2 cellular contexts compared by ENCODE assay signal in the genomic region with DNA sequence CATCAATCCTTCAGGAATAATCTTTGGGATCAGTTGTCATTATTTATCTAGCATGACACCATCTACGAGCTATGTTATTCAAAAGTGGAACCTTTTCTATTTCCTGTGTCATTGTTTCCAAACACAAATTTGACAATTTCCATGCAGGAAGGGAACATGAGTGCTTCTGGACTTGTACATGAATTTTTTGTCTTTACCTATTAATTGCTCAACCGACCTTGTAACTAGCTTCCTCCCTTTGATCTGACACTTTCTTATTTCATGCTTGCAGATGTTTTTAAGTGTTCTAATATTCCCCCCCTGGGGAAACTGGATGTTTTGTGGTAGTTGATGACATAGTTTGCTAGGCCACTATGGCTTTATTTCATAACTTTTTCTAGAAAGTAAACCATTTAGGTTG.
TF ChIP-seq lines count a peak whose summit lies in the region.

No MANE protein-coding gene starts in this region.

TF ChIP-seq in GM23338, 12 proteins besides CTCF, POLR2A, EP300 and RAD21 (continues in another document):
- TF ChIP-seq, protein P1, sequence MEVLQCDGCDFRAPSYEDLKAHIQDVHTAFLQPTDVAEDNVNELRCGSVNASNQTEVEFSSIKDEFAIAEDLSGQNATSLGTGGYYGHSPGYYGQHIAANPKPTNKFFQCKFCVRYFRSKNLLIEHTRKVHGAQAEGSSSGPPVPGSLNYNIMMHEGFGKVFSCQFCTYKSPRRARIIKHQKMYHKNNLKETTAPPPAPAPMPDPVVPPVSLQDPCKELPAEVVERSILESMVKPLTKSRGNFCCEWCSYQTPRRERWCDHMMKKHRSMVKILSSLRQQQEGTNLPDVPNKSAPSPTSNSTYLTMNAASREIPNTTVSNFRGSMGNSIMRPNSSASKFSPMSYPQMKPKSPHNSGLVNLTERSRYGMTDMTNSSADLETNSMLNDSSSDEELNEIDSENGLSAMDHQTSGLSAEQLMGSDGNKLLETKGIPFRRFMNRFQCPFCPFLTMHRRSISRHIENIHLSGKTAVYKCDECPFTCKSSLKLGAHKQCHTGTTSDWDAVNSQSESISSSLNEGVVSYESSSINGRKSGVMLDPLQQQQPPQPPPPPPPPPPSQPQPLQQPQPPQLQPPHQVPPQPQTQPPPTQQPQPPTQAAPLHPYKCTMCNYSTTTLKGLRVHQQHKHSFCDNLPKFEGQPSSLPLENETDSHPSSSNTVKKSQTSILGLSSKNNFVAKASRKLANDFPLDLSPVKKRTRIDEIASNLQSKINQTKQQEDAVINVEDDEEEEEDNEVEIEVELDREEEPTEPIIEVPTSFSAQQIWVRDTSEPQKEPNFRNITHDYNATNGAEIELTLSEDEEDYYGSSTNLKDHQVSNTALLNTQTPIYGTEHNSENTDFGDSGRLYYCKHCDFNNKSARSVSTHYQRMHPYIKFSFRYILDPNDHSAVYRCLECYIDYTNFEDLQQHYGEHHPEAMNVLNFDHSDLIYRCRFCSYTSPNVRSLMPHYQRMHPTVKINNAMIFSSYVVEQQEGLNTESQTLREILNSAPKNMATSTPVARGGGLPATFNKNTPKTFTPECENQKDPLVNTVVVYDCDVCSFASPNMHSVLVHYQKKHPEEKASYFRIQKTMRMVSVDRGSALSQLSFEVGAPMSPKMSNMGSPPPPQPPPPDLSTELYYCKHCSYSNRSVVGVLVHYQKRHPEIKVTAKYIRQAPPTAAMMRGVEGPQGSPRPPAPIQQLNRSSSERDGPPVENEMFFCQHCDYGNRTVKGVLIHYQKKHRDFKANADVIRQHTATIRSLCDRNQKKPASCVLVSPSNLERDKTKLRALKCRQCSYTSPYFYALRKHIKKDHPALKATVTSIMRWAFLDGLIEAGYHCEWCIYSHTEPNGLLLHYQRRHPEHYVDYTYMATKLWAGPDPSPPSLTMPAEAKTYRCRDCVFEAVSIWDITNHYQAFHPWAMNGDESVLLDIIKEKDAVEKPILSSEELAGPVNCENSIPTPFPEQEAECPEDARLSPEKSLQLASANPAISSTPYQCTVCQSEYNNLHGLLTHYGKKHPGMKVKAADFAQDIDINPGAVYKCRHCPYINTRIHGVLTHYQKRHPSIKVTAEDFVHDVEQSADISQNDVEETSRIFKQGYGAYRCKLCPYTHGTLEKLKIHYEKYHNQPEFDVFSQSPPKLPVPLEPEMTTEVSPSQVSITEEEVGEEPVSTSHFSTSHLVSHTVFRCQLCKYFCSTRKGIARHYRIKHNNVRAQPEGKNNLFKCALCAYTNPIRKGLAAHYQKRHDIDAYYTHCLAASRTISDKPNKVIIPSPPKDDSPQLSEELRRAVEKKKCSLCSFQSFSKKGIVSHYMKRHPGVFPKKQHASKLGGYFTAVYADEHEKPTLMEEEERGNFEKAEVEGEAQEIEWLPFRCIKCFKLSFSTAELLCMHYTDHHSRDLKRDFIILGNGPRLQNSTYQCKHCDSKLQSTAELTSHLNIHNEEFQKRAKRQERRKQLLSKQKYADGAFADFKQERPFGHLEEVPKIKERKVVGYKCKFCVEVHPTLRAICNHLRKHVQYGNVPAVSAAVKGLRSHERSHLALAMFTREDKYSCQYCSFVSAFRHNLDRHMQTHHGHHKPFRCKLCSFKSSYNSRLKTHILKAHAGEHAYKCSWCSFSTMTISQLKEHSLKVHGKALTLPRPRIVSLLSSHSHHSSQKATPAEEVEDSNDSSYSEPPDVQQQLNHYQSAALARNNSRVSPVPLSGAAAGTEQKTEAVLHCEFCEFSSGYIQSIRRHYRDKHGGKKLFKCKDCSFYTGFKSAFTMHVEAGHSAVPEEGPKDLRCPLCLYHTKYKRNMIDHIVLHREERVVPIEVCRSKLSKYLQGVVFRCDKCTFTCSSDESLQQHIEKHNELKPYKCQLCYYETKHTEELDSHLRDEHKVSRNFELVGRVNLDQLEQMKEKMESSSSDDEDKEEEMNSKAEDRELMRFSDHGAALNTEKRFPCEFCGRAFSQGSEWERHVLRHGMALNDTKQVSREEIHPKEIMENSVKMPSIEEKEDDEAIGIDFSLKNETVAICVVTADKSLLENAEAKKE (CRISPR knock-in tag; IDR thresholded peaks at IDR 0.05): no peak
- TF ChIP-seq, protein P2, sequence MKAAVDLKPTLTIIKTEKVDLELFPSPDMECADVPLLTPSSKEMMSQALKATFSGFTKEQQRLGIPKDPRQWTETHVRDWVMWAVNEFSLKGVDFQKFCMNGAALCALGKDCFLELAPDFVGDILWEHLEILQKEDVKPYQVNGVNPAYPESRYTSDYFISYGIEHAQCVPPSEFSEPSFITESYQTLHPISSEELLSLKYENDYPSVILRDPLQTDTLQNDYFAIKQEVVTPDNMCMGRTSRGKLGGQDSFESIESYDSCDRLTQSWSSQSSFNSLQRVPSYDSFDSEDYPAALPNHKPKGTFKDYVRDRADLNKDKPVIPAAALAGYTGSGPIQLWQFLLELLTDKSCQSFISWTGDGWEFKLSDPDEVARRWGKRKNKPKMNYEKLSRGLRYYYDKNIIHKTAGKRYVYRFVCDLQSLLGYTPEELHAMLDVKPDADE (IDR thresholded peaks at IDR 0.05): no peak
- TF ChIP-seq JUNB (IDR thresholded peaks at IDR 0.05; ENCODE audit: unreplicated experiment) (no peak), POLR2AphosphoS5 (IDR thresholded peaks at IDR 0.05; ENCODE audit: low read depth) (no peak), ZNF331 (CRISPR knock-in tag; IDR thresholded peaks at IDR 0.05; ENCODE audit: low read depth) (no peak), CREB1 (CRISPR knock-in tag; IDR thresholded peaks at IDR 0.05; ENCODE audit: low read depth) (no peak), STAT1 (IDR thresholded peaks at IDR 0.05; ENCODE audit: unreplicated experiment) (no peak), ZNF114 (CRISPR knock-in tag; IDR thresholded peaks at IDR 0.05) (no peak), EZH2phosphoT487 (IDR thresholded peaks at IDR 0.05; ENCODE audit: unreplicated experiment) (no peak)
- TF ChIP-seq, protein P3, sequence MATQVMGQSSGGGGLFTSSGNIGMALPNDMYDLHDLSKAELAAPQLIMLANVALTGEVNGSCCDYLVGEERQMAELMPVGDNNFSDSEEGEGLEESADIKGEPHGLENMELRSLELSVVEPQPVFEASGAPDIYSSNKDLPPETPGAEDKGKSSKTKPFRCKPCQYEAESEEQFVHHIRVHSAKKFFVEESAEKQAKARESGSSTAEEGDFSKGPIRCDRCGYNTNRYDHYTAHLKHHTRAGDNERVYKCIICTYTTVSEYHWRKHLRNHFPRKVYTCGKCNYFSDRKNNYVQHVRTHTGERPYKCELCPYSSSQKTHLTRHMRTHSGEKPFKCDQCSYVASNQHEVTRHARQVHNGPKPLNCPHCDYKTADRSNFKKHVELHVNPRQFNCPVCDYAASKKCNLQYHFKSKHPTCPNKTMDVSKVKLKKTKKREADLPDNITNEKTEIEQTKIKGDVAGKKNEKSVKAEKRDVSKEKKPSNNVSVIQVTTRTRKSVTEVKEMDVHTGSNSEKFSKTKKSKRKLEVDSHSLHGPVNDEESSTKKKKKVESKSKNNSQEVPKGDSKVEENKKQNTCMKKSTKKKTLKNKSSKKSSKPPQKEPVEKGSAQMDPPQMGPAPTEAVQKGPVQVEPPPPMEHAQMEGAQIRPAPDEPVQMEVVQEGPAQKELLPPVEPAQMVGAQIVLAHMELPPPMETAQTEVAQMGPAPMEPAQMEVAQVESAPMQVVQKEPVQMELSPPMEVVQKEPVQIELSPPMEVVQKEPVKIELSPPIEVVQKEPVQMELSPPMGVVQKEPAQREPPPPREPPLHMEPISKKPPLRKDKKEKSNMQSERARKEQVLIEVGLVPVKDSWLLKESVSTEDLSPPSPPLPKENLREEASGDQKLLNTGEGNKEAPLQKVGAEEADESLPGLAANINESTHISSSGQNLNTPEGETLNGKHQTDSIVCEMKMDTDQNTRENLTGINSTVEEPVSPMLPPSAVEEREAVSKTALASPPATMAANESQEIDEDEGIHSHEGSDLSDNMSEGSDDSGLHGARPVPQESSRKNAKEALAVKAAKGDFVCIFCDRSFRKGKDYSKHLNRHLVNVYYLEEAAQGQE (IDR thresholded peaks at IDR 0.05; ENCODE audit: unreplicated experiment): no peak

TF ChIP-seq in WTC11, 78 proteins besides CTCF, POLR2A, EP300 and RAD21:
- TF ChIP-seq EMX1 (CRISPR knock-in tag; IDR thresholded peaks at IDR 0.05): no peak
- no peak for TF ChIP-seq ZNF317 (CRISPR knock-in tag; IDR thresholded peaks at IDR 0.05; ENCODE audit: borderline replicate concordance, low read depth)
- TF ChIP-seq IRF2 (CRISPR knock-in tag; IDR thresholded peaks at IDR 0.05; ENCODE audit: borderline replicate concordance, low read depth): no peak
- no peak for TF ChIP-seq ZNF396 (CRISPR knock-in tag; IDR thresholded peaks at IDR 0.05; ENCODE audit: borderline replicate concordance)
- TF ChIP-seq E2F1 (CRISPR knock-in tag; IDR thresholded peaks at IDR 0.05): no peak
- TF ChIP-seq FOXP4 (CRISPR knock-in tag; IDR thresholded peaks at IDR 0.05): no peak
